9 cellular contexts compared by ENCODE assay signal in the genomic region with DNA sequence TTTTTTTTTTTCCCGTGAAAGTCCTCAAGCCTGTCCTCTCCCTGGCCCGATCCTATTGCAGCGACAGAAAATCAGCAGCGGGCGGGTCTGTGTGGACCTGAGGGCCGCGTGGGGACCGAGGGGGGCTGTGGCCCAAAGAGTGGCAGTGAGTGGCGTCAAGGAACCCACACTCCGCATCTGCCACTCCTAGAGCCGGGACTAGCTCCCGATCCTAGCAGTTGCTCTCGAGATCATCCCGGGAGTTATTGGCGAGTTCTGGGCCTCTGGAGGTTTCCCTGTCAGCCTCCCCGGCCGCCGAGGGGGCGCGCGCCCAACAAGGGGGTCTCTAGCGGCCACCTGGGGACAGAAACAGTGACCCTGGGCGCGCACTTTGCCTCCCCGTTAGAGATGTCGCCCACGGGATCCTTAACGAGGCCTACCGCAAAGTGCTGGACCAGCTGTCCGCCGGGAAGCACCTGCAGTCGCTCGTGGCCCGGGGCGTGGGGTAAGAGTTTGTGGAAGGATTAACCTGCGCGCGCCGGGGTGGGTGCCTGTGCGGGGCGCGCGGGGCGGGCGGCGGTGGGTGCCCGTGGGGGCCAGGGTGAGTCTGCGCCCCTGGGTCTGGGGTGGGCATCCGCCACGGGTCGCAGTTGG. TPM values are rescaled to one million over a fixed set of nuclear protein-coding genes. Genes with fewer than 3 reads are reported as not detected.
A peak's percentile ranks its signal among the peaks of the same experiment; 100 is the strongest.
DNase-seq lines count a peak whose midpoint lies in the region; ATAC-seq and TF ChIP-seq lines count a peak whose summit lies in the region.
"Had no signal": no experiment of that assay in that cellular context is flagged by ENCODE, and none has a peak within 500 bp of the region (broad histone marks: within the 10 kb centered on the region; RNA-seq: fewer than 3 reads in every experiment).

No MANE protein-coding gene starts in this region.

- no peaks in the 10 kb centered on the region for H3K9me3 ChIP-seq in neural progenitor cell (ENCODE audit: low read depth)

- H3K9me3 Mint-ChIP-seq in effector memory CD8-positive, alpha-beta T cell: peaks cover 0 to 11% of the 10 kb centered on the region in 2 donors
- no peaks in the 10 kb centered on the region for H3K9me3 Mint-ChIP-seq in neural progenitor cell

- TF ChIP-seq CTCF in AG09309 (IDR thresholded peaks at IDR 0.05; ENCODE audit: control insufficient read depth, insufficient read depth, low read depth, low read length, missing control alignments): no peak
- no peak for TF ChIP-seq CTCF in neural progenitor cell (IDR thresholded peaks at IDR 0.05)

- peaks cover 6 to 16% of the 10 kb centered on the region in 2 donors for H3K4me1 Mint-ChIP-seq in effector memory CD8-positive, alpha-beta T cell (ENCODE audit: low read depth in 2 of 2)
- H3K4me1 Mint-ChIP-seq in neural progenitor cell: peaks cover 24% of the 10 kb centered on the region

- H3K27me3 ChIP-seq in neural progenitor cell: peaks cover 100% of the 10 kb centered on the region

- peaks cover 58% of the 10 kb centered on the region for H3K4me1 ChIP-seq in neural progenitor cell

- H3K36me3 ChIP-seq in neural progenitor cell: no peaks in the 10 kb centered on the region

- peak overlapping the region; percentile 59 to 79 for H3K4me3 Mint-ChIP-seq in effector memory CD8-positive, alpha-beta T cell
- H3K4me3 Mint-ChIP-seq in neural progenitor cell: peak overlapping the region; percentile 77

- ATAC-seq in effector memory CD8-positive, alpha-beta T cell (replicated peaks): no peak
- ATAC-seq in HG03521 (IDR thresholded peaks at IDR 0.05; ENCODE audit: unreplicated experiment) (no peak), GM21447 (IDR thresholded peaks at IDR 0.05; ENCODE audit: unreplicated experiment) (no peak)
- ATAC-seq: GM12878 had no signal

- H3K27me3 Mint-ChIP-seq in effector memory CD8-positive, alpha-beta T cell: peaks cover 69 to 78% of the 10 kb centered on the region in 2 donors
- H3K27me3 Mint-ChIP-seq in neural progenitor cell (ENCODE audit: insufficient read depth, low read depth): peaks cover 81% of the 10 kb centered on the region

- H3K27ac ChIP-seq in neural progenitor cell: no peak overlapping the region

- H4K20me1 ChIP-seq in neural progenitor cell (ENCODE audit: low read depth): peaks cover 68% of the 10 kb centered on the region

- peak overlapping the region; percentile 13 for H3K4me3 ChIP-seq in AG09309 (ENCODE audit: control insufficient read depth, low read depth, low read length)
- peak overlapping the region; percentile 57 for H3K4me3 ChIP-seq in neural progenitor cell
- H3K4me3 ChIP-seq: GM12878 had no signal

- H3K9ac ChIP-seq in neural progenitor cell: no peak overlapping the region

- H3K79me2 ChIP-seq in neural progenitor cell (ENCODE audit: low read depth): no peaks in the 10 kb centered on the region

- peak overlapping the region; percentile 98 for H3K4me2 ChIP-seq in neural progenitor cell

- H3K27ac Mint-ChIP-seq in effector memory CD8-positive, alpha-beta T cell: no peak overlapping the region
- no peak overlapping the region for H3K27ac Mint-ChIP-seq in neural progenitor cell

- DNase-seq in AG09309 (ENCODE audit: low read depth) (no peak), HuH-7.5 (ENCODE audit: low spot score) (peak; percentile 73), neural progenitor cell (ENCODE audit: low spot score) (peak; percentile 49), AML-193 (lab: John Stamatoyannopoulos, UW) (no peak)
- no peak for DNase-seq in effector memory CD8-positive, alpha-beta T cell
- DNase-seq in stimulated activated CD8-positive, alpha-beta memory T cell treated with anti-CD3 and anti-CD28 coated beads, Interleukin-4, amount 100 ng/mL, for 48 hours: no peak

- peaks cover 32% of the 10 kb centered on the region for H3F3A ChIP-seq in neural progenitor cell (ENCODE audit: low read depth)

- H3K36me3 Mint-ChIP-seq in effector memory CD8-positive, alpha-beta T cell (ENCODE audit: insufficient read depth): peaks cover 2% of the 10 kb centered on the region
- no peaks in the 10 kb centered on the region for H3K36me3 Mint-ChIP-seq in neural progenitor cell

- peak overlapping the region; percentile 28 for H2AFZ ChIP-seq in neural progenitor cell (replicated peaks)

RNA-seq across cellular contexts. Expression of gene ADCYAP1, which starts 3.3 kb away (rescaled TPM):
- total RNA-seq in neural progenitor cell (ENCODE audit: low replicate concordance): 0.03 and 0.04 TPM in 2 replicates
- total RNA-seq: GM12878 had no signal

Comparison
In these comparisons a context has a peak if more than half of its experiments do, and no peak if none do; other contexts are left out.
1. DNase-seq: peak in HuH-7.5 (single experiment) and neural progenitor cell (single experiment); none in AG09309 (single experiment), effector memory CD8-positive, alpha-beta T cell (0 of 3), stimulated activated CD8-positive, alpha-beta memory T cell treated with anti-CD3 and anti-CD28 coated beads, Interleukin-4, amount 100 ng/mL, for 48 hours (single experiment) and AML-193 (0 of 2).